2 cellular contexts compared by ENCODE assay signal in the genomic region with DNA sequence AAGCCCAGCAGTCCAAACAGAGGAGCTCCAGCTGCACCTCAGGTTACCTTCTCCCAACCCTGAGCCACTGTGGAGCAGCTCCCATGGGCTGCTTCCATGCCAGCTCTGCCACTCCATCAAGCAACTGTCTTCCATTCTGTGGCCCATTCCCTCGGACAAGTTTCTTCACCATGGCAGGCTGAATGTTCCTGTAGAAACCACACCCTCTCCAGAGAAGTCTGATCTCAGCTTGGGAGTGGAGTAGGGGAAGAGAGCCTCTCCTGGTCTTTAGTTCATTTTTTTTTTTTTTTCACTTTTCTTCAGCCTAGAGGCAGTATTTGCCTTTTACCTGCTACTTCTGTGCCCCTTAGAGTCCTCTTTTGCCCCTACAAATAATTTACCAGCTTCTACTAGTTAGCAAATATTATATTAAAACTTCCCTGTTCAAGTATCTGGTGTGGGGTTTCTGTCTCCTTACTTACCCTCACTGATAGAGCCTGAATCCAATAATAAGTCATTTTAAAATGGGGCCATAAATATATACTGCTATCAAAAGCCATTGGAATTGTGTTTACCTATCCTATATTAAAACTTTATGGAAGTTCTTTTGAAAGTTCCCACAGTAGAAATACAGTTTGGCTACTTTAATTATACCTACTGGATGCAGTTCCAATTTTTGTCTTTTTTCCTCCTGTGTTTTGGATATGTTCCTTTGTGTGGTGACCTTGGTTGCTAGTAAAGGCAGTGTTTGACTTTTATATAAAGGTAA.
TF ChIP-seq lines count a peak whose summit lies in the region.

No MANE protein-coding gene starts in this region.

TF ChIP-seq in K562, 482 proteins besides CTCF, POLR2A, EP300 and RAD21 (continues in another document):
- no peak for TF ChIP-seq MTA3 (IDR thresholded peaks at IDR 0.05; ENCODE audit: borderline replicate concordance)
- TF ChIP-seq, protein P1, sequence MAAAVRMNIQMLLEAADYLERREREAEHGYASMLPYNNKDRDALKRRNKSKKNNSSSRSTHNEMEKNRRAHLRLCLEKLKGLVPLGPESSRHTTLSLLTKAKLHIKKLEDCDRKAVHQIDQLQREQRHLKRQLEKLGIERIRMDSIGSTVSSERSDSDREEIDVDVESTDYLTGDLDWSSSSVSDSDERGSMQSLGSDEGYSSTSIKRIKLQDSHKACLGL (CRISPR knock-in tag; IDR thresholded peaks at IDR 0.05; ENCODE audit: borderline replicate concordance, poor library complexity, severe bottlenecking): no peak
- no peak for TF ChIP-seq DMBX1 (CRISPR knock-in tag; IDR thresholded peaks at IDR 0.05; ENCODE audit: borderline replicate concordance)
- TF ChIP-seq, protein P2, sequence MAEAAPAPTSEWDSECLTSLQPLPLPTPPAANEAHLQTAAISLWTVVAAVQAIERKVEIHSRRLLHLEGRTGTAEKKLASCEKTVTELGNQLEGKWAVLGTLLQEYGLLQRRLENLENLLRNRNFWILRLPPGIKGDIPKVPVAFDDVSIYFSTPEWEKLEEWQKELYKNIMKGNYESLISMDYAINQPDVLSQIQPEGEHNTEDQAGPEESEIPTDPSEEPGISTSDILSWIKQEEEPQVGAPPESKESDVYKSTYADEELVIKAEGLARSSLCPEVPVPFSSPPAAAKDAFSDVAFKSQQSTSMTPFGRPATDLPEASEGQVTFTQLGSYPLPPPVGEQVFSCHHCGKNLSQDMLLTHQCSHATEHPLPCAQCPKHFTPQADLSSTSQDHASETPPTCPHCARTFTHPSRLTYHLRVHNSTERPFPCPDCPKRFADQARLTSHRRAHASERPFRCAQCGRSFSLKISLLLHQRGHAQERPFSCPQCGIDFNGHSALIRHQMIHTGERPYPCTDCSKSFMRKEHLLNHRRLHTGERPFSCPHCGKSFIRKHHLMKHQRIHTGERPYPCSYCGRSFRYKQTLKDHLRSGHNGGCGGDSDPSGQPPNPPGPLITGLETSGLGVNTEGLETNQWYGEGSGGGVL (CRISPR knock-in tag; IDR thresholded peaks at IDR 0.05): no peak
- no peak for TF ChIP-seq SREBF1 (IDR thresholded peaks at IDR 0.05; ENCODE audit: borderline replicate concordance, low read depth, low read length)
- TF ChIP-seq, protein P3, sequence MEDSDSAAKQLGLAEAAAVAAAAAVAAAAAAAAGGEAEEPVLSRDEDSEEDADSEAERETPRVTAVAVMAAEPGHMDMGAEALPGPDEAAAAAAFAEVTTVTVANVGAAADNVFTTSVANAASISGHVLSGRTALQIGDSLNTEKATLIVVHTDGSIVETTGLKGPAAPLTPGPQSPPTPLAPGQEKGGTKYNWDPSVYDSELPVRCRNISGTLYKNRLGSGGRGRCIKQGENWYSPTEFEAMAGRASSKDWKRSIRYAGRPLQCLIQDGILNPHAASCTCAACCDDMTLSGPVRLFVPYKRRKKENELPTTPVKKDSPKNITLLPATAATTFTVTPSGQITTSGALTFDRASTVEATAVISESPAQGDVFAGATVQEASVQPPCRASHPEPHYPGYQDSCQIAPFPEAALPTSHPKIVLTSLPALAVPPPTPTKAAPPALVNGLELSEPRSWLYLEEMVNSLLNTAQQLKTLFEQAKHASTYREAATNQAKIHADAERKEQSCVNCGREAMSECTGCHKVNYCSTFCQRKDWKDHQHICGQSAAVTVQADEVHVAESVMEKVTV (CRISPR knock-in tag; IDR thresholded peaks at IDR 0.05): no peak
- TF ChIP-seq, protein P4, sequence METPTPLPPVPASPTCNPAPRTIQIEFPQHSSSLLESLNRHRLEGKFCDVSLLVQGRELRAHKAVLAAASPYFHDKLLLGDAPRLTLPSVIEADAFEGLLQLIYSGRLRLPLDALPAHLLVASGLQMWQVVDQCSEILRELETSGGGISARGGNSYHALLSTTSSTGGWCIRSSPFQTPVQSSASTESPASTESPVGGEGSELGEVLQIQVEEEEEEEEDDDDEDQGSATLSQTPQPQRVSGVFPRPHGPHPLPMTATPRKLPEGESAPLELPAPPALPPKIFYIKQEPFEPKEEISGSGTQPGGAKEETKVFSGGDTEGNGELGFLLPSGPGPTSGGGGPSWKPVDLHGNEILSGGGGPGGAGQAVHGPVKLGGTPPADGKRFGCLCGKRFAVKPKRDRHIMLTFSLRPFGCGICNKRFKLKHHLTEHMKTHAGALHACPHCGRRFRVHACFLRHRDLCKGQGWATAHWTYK (CRISPR knock-in tag; IDR thresholded peaks at IDR 0.05): no peak
- no peak for TF ChIP-seq YY1 (IDR thresholded peaks at IDR 0.05; ENCODE audit: borderline replicate concordance in 1 of 3, control insufficient read depth in 1 of 3, extremely low read depth in 1 of 3, insufficient read depth in 3 of 3, insufficient read length in 1 of 3, insufficient replicate concordance in 2 of 3, low read depth in 1 of 3, low read length in 2 of 3)
- no peak for TF ChIP-seq NR2F6 (CRISPR knock-in tag; IDR thresholded peaks at IDR 0.05)
- TF ChIP-seq, protein P5, sequence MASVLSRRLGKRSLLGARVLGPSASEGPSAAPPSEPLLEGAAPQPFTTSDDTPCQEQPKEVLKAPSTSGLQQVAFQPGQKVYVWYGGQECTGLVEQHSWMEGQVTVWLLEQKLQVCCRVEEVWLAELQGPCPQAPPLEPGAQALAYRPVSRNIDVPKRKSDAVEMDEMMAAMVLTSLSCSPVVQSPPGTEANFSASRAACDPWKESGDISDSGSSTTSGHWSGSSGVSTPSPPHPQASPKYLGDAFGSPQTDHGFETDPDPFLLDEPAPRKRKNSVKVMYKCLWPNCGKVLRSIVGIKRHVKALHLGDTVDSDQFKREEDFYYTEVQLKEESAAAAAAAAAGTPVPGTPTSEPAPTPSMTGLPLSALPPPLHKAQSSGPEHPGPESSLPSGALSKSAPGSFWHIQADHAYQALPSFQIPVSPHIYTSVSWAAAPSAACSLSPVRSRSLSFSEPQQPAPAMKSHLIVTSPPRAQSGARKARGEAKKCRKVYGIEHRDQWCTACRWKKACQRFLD (CRISPR knock-in tag; IDR thresholded peaks at IDR 0.05): no peak

TF ChIP-seq in HepG2, 621 proteins besides CTCF, POLR2A, EP300 and RAD21:
- TF ChIP-seq ZNF614 (CRISPR knock-in tag; IDR thresholded peaks at IDR 0.05; ENCODE audit: borderline replicate concordance) (no peak), ZSCAN22 (CRISPR knock-in tag; IDR thresholded peaks at IDR 0.05) (no peak), ZFP36L2 (CRISPR knock-in tag; IDR thresholded peaks at IDR 0.05) (no peak), ZNF878 (CRISPR knock-in tag; IDR thresholded peaks at IDR 0.05) (no peak), CENPX (CRISPR knock-in tag; IDR thresholded peaks at IDR 0.05) (no peak), TP53 (CRISPR knock-in tag; conservative IDR thresholded peaks at IDR 0.05) (no peak), POGZ (CRISPR knock-in tag; IDR thresholded peaks at IDR 0.05) (no peak), ZIK1 (CRISPR knock-in tag; IDR thresholded peaks at IDR 0.05; ENCODE audit: borderline replicate concordance, low read depth) (no peak), STAT5B (CRISPR knock-in tag; IDR thresholded peaks at IDR 0.05) (no peak), HOXA9 (CRISPR knock-in tag; IDR thresholded peaks at IDR 0.05; ENCODE audit: borderline replicate concordance) (no peak), ZZZ3 (CRISPR knock-in tag; IDR thresholded peaks at IDR 0.05; ENCODE audit: borderline replicate concordance) (no peak)
- TF ChIP-seq, protein P6, sequence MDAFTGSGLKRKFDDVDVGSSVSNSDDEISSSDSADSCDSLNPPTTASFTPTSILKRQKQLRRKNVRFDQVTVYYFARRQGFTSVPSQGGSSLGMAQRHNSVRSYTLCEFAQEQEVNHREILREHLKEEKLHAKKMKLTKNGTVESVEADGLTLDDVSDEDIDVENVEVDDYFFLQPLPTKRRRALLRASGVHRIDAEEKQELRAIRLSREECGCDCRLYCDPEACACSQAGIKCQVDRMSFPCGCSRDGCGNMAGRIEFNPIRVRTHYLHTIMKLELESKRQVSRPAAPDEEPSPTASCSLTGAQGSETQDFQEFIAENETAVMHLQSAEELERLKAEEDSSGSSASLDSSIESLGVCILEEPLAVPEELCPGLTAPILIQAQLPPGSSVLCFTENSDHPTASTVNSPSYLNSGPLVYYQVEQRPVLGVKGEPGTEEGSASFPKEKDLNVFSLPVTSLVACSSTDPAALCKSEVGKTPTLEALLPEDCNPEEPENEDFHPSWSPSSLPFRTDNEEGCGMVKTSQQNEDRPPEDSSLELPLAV (CRISPR knock-in tag; conservative IDR thresholded peaks at IDR 0.05; ENCODE audit: low read depth): no peak
- TF ChIP-seq, protein P7, sequence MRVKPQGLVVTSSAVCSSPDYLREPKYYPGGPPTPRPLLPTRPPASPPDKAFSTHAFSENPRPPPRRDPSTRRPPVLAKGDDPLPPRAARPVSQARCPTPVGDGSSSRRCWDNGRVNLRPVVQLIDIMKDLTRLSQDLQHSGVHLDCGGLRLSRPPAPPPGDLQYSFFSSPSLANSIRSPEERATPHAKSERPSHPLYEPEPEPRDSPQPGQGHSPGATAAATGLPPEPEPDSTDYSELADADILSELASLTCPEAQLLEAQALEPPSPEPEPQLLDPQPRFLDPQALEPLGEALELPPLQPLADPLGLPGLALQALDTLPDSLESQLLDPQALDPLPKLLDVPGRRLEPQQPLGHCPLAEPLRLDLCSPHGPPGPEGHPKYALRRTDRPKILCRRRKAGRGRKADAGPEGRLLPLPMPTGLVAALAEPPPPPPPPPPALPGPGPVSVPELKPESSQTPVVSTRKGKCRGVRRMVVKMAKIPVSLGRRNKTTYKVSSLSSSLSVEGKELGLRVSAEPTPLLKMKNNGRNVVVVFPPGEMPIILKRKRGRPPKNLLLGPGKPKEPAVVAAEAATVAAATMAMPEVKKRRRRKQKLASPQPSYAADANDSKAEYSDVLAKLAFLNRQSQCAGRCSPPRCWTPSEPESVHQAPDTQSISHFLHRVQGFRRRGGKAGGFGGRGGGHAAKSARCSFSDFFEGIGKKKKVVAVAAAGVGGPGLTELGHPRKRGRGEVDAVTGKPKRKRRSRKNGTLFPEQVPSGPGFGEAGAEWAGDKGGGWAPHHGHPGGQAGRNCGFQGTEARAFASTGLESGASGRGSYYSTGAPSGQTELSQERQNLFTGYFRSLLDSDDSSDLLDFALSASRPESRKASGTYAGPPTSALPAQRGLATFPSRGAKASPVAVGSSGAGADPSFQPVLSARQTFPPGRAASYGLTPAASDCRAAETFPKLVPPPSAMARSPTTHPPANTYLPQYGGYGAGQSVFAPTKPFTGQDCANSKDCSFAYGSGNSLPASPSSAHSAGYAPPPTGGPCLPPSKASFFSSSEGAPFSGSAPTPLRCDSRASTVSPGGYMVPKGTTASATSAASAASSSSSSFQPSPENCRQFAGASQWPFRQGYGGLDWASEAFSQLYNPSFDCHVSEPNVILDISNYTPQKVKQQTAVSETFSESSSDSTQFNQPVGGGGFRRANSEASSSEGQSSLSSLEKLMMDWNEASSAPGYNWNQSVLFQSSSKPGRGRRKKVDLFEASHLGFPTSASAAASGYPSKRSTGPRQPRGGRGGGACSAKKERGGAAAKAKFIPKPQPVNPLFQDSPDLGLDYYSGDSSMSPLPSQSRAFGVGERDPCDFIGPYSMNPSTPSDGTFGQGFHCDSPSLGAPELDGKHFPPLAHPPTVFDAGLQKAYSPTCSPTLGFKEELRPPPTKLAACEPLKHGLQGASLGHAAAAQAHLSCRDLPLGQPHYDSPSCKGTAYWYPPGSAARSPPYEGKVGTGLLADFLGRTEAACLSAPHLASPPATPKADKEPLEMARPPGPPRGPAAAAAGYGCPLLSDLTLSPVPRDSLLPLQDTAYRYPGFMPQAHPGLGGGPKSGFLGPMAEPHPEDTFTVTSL (CRISPR knock-in tag; IDR thresholded peaks at IDR 0.05; ENCODE audit: borderline replicate concordance): no peak
TF ChIP-seq in HepG2: peak in this region for 0.
